12 cellular contexts compared by ENCODE assay signal in the genomic region with DNA sequence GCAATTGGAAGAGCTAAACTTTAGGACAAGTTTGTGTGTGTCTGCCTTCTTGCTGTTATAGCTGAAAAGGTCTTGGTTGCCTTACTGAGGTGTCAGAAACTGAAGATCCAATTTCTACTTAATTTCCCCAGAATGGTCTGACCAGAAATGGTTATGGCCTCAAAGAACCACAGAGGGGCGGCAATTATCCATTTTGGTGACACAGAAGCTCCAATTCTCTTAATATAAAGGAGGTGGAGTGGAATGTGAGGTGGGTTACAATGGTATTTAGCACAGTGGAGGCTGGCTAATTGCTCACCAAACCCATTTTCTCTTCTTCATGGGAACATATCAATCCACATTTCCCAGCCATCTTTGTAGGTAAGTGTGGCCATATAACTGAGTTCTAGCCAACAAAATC.
DNase-seq lines count a peak whose midpoint lies in the region; ATAC-seq and TF ChIP-seq lines count a peak whose summit lies in the region.
"Had no signal": no experiment of that assay in that cellular context is flagged by ENCODE, and none has a peak within 500 bp of the region (broad histone marks: within the 10 kb centered on the region; RNA-seq: fewer than 3 reads in every experiment).

No MANE protein-coding gene starts in this region.

- H3K27me3 ChIP-seq in H7 (ENCODE audit: control insufficient read depth, insufficient read depth, low read length) (no peaks in the 10 kb centered on the region), NT2/D1 (ENCODE audit: insufficient read depth, insufficient read length) (no peaks in the 10 kb centered on the region), foreskin keratinocyte (no peaks in the 10 kb centered on the region)
- H3K27me3 ChIP-seq: BLaER1 had no signal

- H3K27ac ChIP-seq in 22Rv1: no peak overlapping the region
- no peak overlapping the region for H3K27ac ChIP-seq in foreskin keratinocyte
- H3K27ac ChIP-seq: BLaER1 had no signal

- intact Hi-C loops in activated T-helper 1 cell treated with anti-CD3 and anti-CD28 coated beads, Interleukin-12 subunit alpha, Interleukin-12 subunit beta, Interleukin-2, Interleukin-4 antibody, amounts not matched to agents 30 ng/mL and 10 ng/mL and 1 ng/mL, durations not matched to agents 14 hours and 24 hours and 36 hours (cut with micrococcal nuclease): no loop called here
- intact Hi-C loops in left colon (cut with DNase I, micrococcal nuclease): no loop called here

- no peaks in the 10 kb centered on the region for H3K36me3 ChIP-seq in H7 (replicated peaks; ENCODE audit: control insufficient read depth, insufficient read depth, low read length)
- H3K36me3 ChIP-seq in NT2/D1 (ENCODE audit: insufficient read depth, insufficient read length, low read length): no peaks in the 10 kb centered on the region
- H3K36me3 ChIP-seq: BLaER1 had no signal

- no peak overlapping the region for H3K27ac Mint-ChIP-seq in activated T-helper 1 cell treated with anti-CD3 and anti-CD28 coated beads, Interleukin-12 subunit alpha, Interleukin-12 subunit beta, Interleukin-2, Interleukin-4 antibody, amounts not matched to agents 30 ng/mL and 10 ng/mL and 1 ng/mL, durations not matched to agents 14 hours and 24 hours and 36 hours
- H3K27ac Mint-ChIP-seq: T-helper 2 cell treated with Interferon-gamma antibody and Interleukin-4, amounts not matched to agents 5 μg/mL and 100 μg/mL, for 36 hours had no signal

- H3K9me3 Mint-ChIP-seq in activated T-helper 1 cell treated with anti-CD3 and anti-CD28 coated beads, Interleukin-12 subunit alpha, Interleukin-12 subunit beta, Interleukin-2, Interleukin-4 antibody, amounts not matched to agents 30 ng/mL and 10 ng/mL and 1 ng/mL, durations not matched to agents 14 hours and 24 hours and 36 hours: peaks cover 19% of the 10 kb centered on the region

- no peaks in the 10 kb centered on the region for H3K36me3 Mint-ChIP-seq in activated T-helper 1 cell treated with anti-CD3 and anti-CD28 coated beads, Interleukin-12 subunit alpha, Interleukin-12 subunit beta, Interleukin-2, Interleukin-4 antibody, amounts not matched to agents 30 ng/mL and 10 ng/mL and 1 ng/mL, durations not matched to agents 14 hours and 24 hours and 36 hours (ENCODE audit: low read depth)

- H3K4me3 ChIP-seq in H7 (ENCODE audit: insufficient read depth, low read depth, low read length) (no peak overlapping the region), NT2/D1 (ENCODE audit: insufficient read length, low read depth) (no peak overlapping the region)
- H3K4me3 ChIP-seq: BLaER1 had no signal

- no peak overlapping the region for H3K4me3 Mint-ChIP-seq in activated T-helper 1 cell treated with anti-CD3 and anti-CD28 coated beads, Interleukin-12 subunit alpha, Interleukin-12 subunit beta, Interleukin-2, Interleukin-4 antibody, amounts not matched to agents 30 ng/mL and 10 ng/mL and 1 ng/mL, durations not matched to agents 14 hours and 24 hours and 36 hours
- H3K4me3 Mint-ChIP-seq: T-helper 2 cell treated with Interferon-gamma antibody and Interleukin-4, amounts not matched to agents 5 μg/mL and 100 μg/mL, for 36 hours had no signal

- H3K9me3 ChIP-seq in NT2/D1 (ENCODE audit: insufficient read depth, low read length): no peaks in the 10 kb centered on the region
- H3K9me3 ChIP-seq: BLaER1 had no signal

- no peaks in the 10 kb centered on the region for H3K27me3 Mint-ChIP-seq in activated T-helper 1 cell treated with anti-CD3 and anti-CD28 coated beads, Interleukin-12 subunit alpha, Interleukin-12 subunit beta, Interleukin-2, Interleukin-4 antibody, amounts not matched to agents 30 ng/mL and 10 ng/mL and 1 ng/mL, durations not matched to agents 14 hours and 24 hours and 36 hours (ENCODE audit: insufficient read depth)

- TF ChIP-seq CTCF in 22Rv1 (IDR thresholded peaks at IDR 0.05) (peak; percentile 43), foreskin keratinocyte (conservative IDR thresholded peaks at IDR 0.05) (peak; percentile 62)

- no peaks in the 10 kb centered on the region for H3K4me1 ChIP-seq in NT2/D1 (ENCODE audit: insufficient read depth, insufficient read length)
- no peaks in the 10 kb centered on the region for H3K4me1 ChIP-seq in foreskin keratinocyte
- H3K4me1 ChIP-seq: BLaER1 had no signal

- H3K9ac ChIP-seq in NT2/D1 (ENCODE audit: insufficient read length, low read depth): no peak overlapping the region
- H3K9ac ChIP-seq: BLaER1 had no signal

- no peaks in the 10 kb centered on the region for H3K4me1 Mint-ChIP-seq in activated T-helper 1 cell treated with anti-CD3 and anti-CD28 coated beads, Interleukin-12 subunit alpha, Interleukin-12 subunit beta, Interleukin-2, Interleukin-4 antibody, amounts not matched to agents 30 ng/mL and 10 ng/mL and 1 ng/mL, durations not matched to agents 14 hours and 24 hours and 36 hours (ENCODE audit: low read depth)

- peak; percentile 11 for DNase-seq in H7
- DNase-seq in NT2/D1 (ENCODE audit: low read depth, low spot score): peak; percentile 18
- DNase-seq in foreskin keratinocyte: no peak
- no peak for DNase-seq in activated T-helper 1 cell treated with anti-CD3 and anti-CD28 coated beads, Interleukin-12 subunit alpha, Interleukin-12 subunit beta, Interleukin-2, Interleukin-4 antibody, amounts not matched to agents 30 ng/mL and 10 ng/mL and 1 ng/mL, durations not matched to agents 14 hours and 24 hours and 36 hours (ENCODE audit: low spot score)
- no peak for DNase-seq in left colon
- DNase-seq: erythroblast; stimulated activated CD4-positive, alpha-beta T cell treated with anti-CD3 and anti-CD28 coated beads, Interleukin-1b, Interleukin-23, amount 100 ng/mL, for 48 hours had no signal

- peak; percentile 27 for ATAC-seq in foreskin keratinocyte
- no peak for ATAC-seq in GM18907 (IDR thresholded peaks at IDR 0.05; ENCODE audit: unreplicated experiment)
- no peak for ATAC-seq in HG03135 (IDR thresholded peaks at IDR 0.05; ENCODE audit: unreplicated experiment)
- ATAC-seq in left colon: no peak

Comparison
In these comparisons a context has a peak if more than half of its experiments do, and no peak if none do; other contexts are left out.
1. DNase-seq: peak in H7 (single experiment) and NT2/D1 (single experiment); none in foreskin keratinocyte (0 of 2), activated T-helper 1 cell treated with anti-CD3 and anti-CD28 coated beads, Interleukin-12 subunit alpha, Interleukin-12 subunit beta, Interleukin-2, Interleukin-4 antibody, amounts not matched to agents 30 ng/mL and 10 ng/mL and 1 ng/mL, durations not matched to agents 14 hours and 24 hours and 36 hours (single experiment) and left colon (0 of 2).